In the genomic region with DNA sequence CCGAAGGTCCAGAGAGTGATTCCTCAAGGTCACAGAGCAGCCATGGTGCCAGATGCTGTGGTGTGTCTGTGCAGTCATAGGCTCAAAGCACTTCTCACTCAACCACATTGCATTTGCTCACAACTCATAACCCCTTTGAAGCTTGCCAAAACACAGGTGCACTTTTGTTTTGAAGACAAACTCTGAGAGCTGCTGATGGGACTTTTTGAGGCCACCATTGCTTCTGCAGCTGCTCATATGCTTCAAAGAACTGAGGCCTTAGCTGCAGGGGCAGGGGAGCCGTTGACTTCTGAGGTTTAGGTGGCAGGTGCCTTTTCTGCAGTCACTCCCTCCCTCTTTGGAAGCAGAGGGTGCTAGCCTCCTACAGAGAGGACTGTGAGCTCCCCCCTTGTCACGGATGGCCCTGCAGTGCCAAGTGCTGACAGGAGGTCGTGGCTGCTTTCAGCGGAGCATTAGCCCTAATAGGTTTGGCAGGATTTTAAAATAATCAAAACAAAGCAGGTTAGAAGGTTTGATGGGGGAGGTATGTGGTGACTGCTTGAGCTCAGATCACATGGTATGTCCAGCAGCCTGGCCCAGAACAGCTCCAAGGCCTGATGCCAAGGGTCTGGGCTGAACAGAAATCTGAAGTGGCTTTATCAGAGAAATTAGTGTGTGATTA, we compare ENCODE assay signal across 10 cellular contexts.
DNase-seq lines count a peak whose midpoint lies in the region; ATAC-seq and TF ChIP-seq lines count a peak whose summit lies in the region.
"Had no signal": no experiment of that assay in that cellular context is flagged by ENCODE, and none has a peak within 500 bp of the region (broad histone marks: within the 10 kb centered on the region; RNA-seq: fewer than 3 reads in every experiment).

No MANE protein-coding gene starts in this region.

- no peaks in the 10 kb centered on the region for H3K27me3 Mint-ChIP-seq in activated naive CD8-positive, alpha-beta T cell treated with anti-CD3 and anti-CD28 coated beads for 36 hours
- no peaks in the 10 kb centered on the region for H3K27me3 Mint-ChIP-seq in MCF 10A (ENCODE audit: insufficient read depth, unreplicated experiment)

- intact Hi-C loops in MCF 10A (cut with micrococcal nuclease) = no loop called here
- intact Hi-C loops in posterior cingulate gyrus (cut with DNase I) = no loop called here

- H3K4me3 Mint-ChIP-seq in activated naive CD8-positive, alpha-beta T cell treated with anti-CD3 and anti-CD28 coated beads for 36 hours = peak overlapping the region; percentile 64
- H3K4me3 Mint-ChIP-seq in MCF 10A (ENCODE audit: unreplicated experiment) = no peak overlapping the region

- H3K27ac Mint-ChIP-seq in activated naive CD8-positive, alpha-beta T cell treated with anti-CD3 and anti-CD28 coated beads for 36 hours = peak overlapping the region; percentile 77
- H3K27ac Mint-ChIP-seq in MCF 10A (ENCODE audit: low read depth, unreplicated experiment) = no peak overlapping the region

- no peaks in the 10 kb centered on the region for H3K9me3 ChIP-seq in RWPE2 (ENCODE audit: severe bottlenecking)

- no TSS peak for BruUV-seq in MCF 10A (replicated peaks; lab: Mats Ljungman, UMichigan)

- TF ChIP-seq CTCF in RWPE2 (IDR thresholded peaks at IDR 0.05; ENCODE audit: poor library complexity, severe bottlenecking) (no peak), MCF 10A (IDR thresholded peaks at IDR 0.05; ENCODE audit: unreplicated experiment) (no peak), RWPE1 (conservative IDR thresholded peaks at IDR 0.05; ENCODE audit: low read depth) (no peak)

- CTCF ChIA-PET in MCF 10A (lab: Yijun Ruan, JAX) = interaction anchor here (0.6 to 1.4 kb wide), 4 partner anchors 46 to 349 kb away, joined by 3 to 4 read pairs (median 4); no protein-coding TSS in a partner anchor
- CTCF ChIA-PET in RWPE1 (lab: Yijun Ruan, JAX) = interaction anchor here (0.6 kb wide), 5 partner anchors 33 to 748 kb away, joined by 3 to 5 read pairs (median 3); no protein-coding TSS in a partner anchor

- peaks cover 4% of the 10 kb centered on the region for H3K27me3 ChIP-seq in RWPE2 (ENCODE audit: insufficient read depth, poor library complexity, severe bottlenecking)

- peaks cover 31% of the 10 kb centered on the region for H3K4me1 Mint-ChIP-seq in activated naive CD8-positive, alpha-beta T cell treated with anti-CD3 and anti-CD28 coated beads for 36 hours
- no peaks in the 10 kb centered on the region for H3K4me1 Mint-ChIP-seq in MCF 10A (ENCODE audit: insufficient read depth, unreplicated experiment)

- H3K36me3 ChIP-seq in RWPE2 (ENCODE audit: low read depth) = no peaks in the 10 kb centered on the region

- ATAC-seq in HG02610 (IDR thresholded peaks at IDR 0.05; ENCODE audit: unreplicated experiment) = peak; percentile 81
- ATAC-seq in RWPE2 (ENCODE audit: low read depth) = peak; percentile 17; the same call in 2 of the 3 replicates
- ATAC-seq: Panc1 had no signal

- no peak overlapping the region for H3K4me3 ChIP-seq in RWPE2 (ENCODE audit: severe bottlenecking)

- POLR2A ChIA-PET in MCF 10A (lab: Yijun Ruan, JAX) = no interaction called here
- POLR2A ChIA-PET in RWPE1 (lab: Yijun Ruan, JAX; ENCODE audit: low non-redundant PET) = no interaction called here

- peaks cover 1% of the 10 kb centered on the region for H3K9me3 Mint-ChIP-seq in activated naive CD8-positive, alpha-beta T cell treated with anti-CD3 and anti-CD28 coated beads for 36 hours
- no peaks in the 10 kb centered on the region for H3K9me3 Mint-ChIP-seq in MCF 10A (ENCODE audit: unreplicated experiment)

- no peaks in the 10 kb centered on the region for H3K4me1 ChIP-seq in RWPE2 (ENCODE audit: insufficient read depth, poor library complexity, severe bottlenecking)

- DNase-seq in RWPE2 (ENCODE audit: low spot score) (no peak), MCF 10A (ENCODE audit: unreplicated experiment) (no peak), RWPE1 (ENCODE audit: low spot score) (no peak), NCI-H146 (lab: John Stamatoyannopoulos, UW) (no peak), posterior cingulate gyrus (no peak)
- DNase-seq in activated naive CD8-positive, alpha-beta T cell treated with anti-CD3 and anti-CD28 coated beads for 36 hours = peak; percentile 27
- peak; percentile 5 to 9 for DNase-seq in stimulated activated CD8-positive, alpha-beta memory T cell treated with anti-CD3 and anti-CD28 coated beads, Interleukin-2, amount 100 ng/mL, for 1 hour (ENCODE audit: low read depth in 2 of 2)

- H3K36me3 Mint-ChIP-seq in activated naive CD8-positive, alpha-beta T cell treated with anti-CD3 and anti-CD28 coated beads for 36 hours = peaks cover 2% of the 10 kb centered on the region
- no peaks in the 10 kb centered on the region for H3K36me3 Mint-ChIP-seq in MCF 10A (ENCODE audit: insufficient read depth, unreplicated experiment)

- H3K27ac ChIP-seq in RWPE2 (ENCODE audit: poor library complexity, severe bottlenecking) (no peak overlapping the region), RWPE1 (no peak overlapping the region)
- H3K27ac ChIP-seq: epithelial cell of prostate had no signal

Comparison
In these comparisons a context has a peak if more than half of its experiments do, and no peak if none do; other contexts are left out.
1. DNase-seq: peak in activated naive CD8-positive, alpha-beta T cell treated with anti-CD3 and anti-CD28 coated beads for 36 hours (single experiment) and stimulated activated CD8-positive, alpha-beta memory T cell treated with anti-CD3 and anti-CD28 coated beads, Interleukin-2, amount 100 ng/mL, for 1 hour (2 of 2); none in RWPE2 (single experiment), MCF 10A (single experiment), RWPE1 (single experiment), NCI-H146 (single experiment) and posterior cingulate gyrus (0 of 10).